In genomic region chr16:4613636-4614570, GRCh38 we compare ENCODE assay signal across 8 cellular contexts. TPM values are rescaled to one million over a fixed set of nuclear protein-coding genes. Genes with fewer than 3 reads are reported as not detected.
DNase-seq lines count a peak whose midpoint lies in the region; ATAC-seq, FAIRE-seq and TF ChIP-seq lines count a peak whose summit lies in the region.

No MANE protein-coding gene starts in this region.

- H3K79me2 ChIP-seq in keratinocyte (ENCODE audit: control insufficient read depth, insufficient read depth, low read length): peaks cover 35% of the 10 kb centered on the region

- DNase-seq in NCI-H2081 (lab: John Stamatoyannopoulos, UW) (peak; percentile 38 to 65), NCI-H2081 treated with DMSO at 0.1 percent for 48 hours (lab: John Stamatoyannopoulos, UW) (no peak), RCC 7860 (ENCODE audit: low spot score) (peak; percentile 6), astrocyte of the spinal cord (ENCODE audit: low read depth, low spot score) (peak; percentile 20), keratinocyte (ENCODE audit: low read depth, low spot score) (no peak), D721Med (ENCODE audit: insufficient read length, low spot score) (no peak)
- DNase-seq in stimulated activated CD4-positive, alpha-beta T cell treated with anti-CD3 and anti-CD28 coated beads, Interleukin-4, amount 100 ng/mL, for 48 hours (ENCODE audit: low read depth in 2 of 2): peak; percentile 19 to 35

- H3K27me3 ChIP-seq in keratinocyte (ENCODE audit: control insufficient read depth, extremely low read depth, insufficient read depth, low read length): no peaks in the 10 kb centered on the region

- H3K9ac ChIP-seq in keratinocyte (ENCODE audit: control insufficient read depth, extremely low read depth, insufficient read depth, low read length): peak overlapping the region; percentile 87

- H3K4me3 ChIP-seq in astrocyte of the spinal cord (ENCODE audit: low read depth, low read length): peak overlapping the region; percentile 65
- peak overlapping the region; percentile 65 to 83 (median 68) for H3K4me3 ChIP-seq in keratinocyte (ENCODE audit: control insufficient read depth in 2 of 3, extremely low read depth in 1 of 3, insufficient read depth in 2 of 3, low read depth in 1 of 3, low read length in 3 of 3)

- in situ Hi-C loops in astrocyte of the spinal cord (cut with HindIII; ENCODE audit: low sequenced_read_pairs): no loop called here

- H2AFZ ChIP-seq in keratinocyte (ENCODE audit: control insufficient read depth, low read length): peak overlapping the region; percentile 53

- H3K36me3 ChIP-seq in keratinocyte (ENCODE audit: control insufficient read depth in 2 of 2, extremely low read depth in 1 of 2, insufficient read depth in 2 of 2, low read length in 2 of 2): peaks cover 0 to 4% of the 10 kb centered on the region in 2 experiments

- dilution Hi-C loops in keratinocyte (cut with MboI; ENCODE audit: extremely low pct_ligation_motif_present, low sequenced_read_pairs): no loop called here

- no peaks in the 10 kb centered on the region for H3K9me3 ChIP-seq in keratinocyte (ENCODE audit: control insufficient read depth, low read depth, low read length)

- peak overlapping the region; percentile 78 for H3K27ac ChIP-seq in keratinocyte (ENCODE audit: control insufficient read depth, insufficient read depth, low read length)

- TF ChIP-seq CTCF in astrocyte of the spinal cord (IDR thresholded peaks at IDR 0.05; ENCODE audit: low read depth, low read length): no peak
- TF ChIP-seq CTCF in keratinocyte (optimal IDR thresholded peaks at IDR 0.05 in 1 of 3, IDR thresholded peaks at IDR 0.05 in 1 of 3, conservative IDR thresholded peaks at IDR 0.05 in 1 of 3; ENCODE audit: extremely low read depth in 1 of 3, insufficient read depth in 2 of 3, low read length in 3 of 3): no peak
- no peak for TF ChIP-seq CTCF in D721Med (IDR thresholded peaks at IDR 0.05; ENCODE audit: insufficient read depth, missing control alignments)

- H3K9me1 ChIP-seq in keratinocyte (ENCODE audit: control insufficient read depth, extremely low read depth, insufficient read depth, low read length): no peaks in the 10 kb centered on the region

- no peaks in the 10 kb centered on the region for H4K20me1 ChIP-seq in keratinocyte (ENCODE audit: control insufficient read depth, extremely low read depth, insufficient read depth, low read length)

- ATAC-seq in HG03432 (IDR thresholded peaks at IDR 0.05; ENCODE audit: unreplicated experiment): no peak

- peaks cover 33% of the 10 kb centered on the region for H3K4me1 ChIP-seq in keratinocyte (ENCODE audit: control insufficient read depth, extremely low read depth, insufficient read depth, low read length)

- H3K4me2 ChIP-seq in keratinocyte (ENCODE audit: control insufficient read depth, extremely low read depth, insufficient read depth, low read depth, low read length): peak overlapping the region; percentile 89

- FAIRE-seq in RCC 7860 (lab: Jason Lieb, UNC) (no peak), keratinocyte (lab: Jason Lieb, UNC) (no peak), D721Med (lab: Jason Lieb, UNC) (no peak)

RNA-seq across cellular contexts. Expression of gene UBALD1, which starts 0.8 kb away (rescaled TPM):
- polyA plus RNA-seq in keratinocyte: 3.6 to 7.7 TPM (median 4.0 TPM) in 3 replicates
- polyA plus RNA-seq in keratinocyte (2011; ENCODE audit: low read depth): 7.3 TPM
- polyA plus RNA-seq in keratinocyte (2011; cell fraction: cytosol; rRNA removed): 3.2 and 11.7 TPM in 2 replicates
- 9.2 and 14.3 TPM in 2 replicates for polyA plus RNA-seq in keratinocyte (2011; cell fraction: nucleus; rRNA removed)
- 15.0 and 23.1 TPM in 2 replicates for polyA plus RNA-seq in keratinocyte (2012; ENCODE audit: low replicate concordance)
- 1.2 to 5.2 TPM (median 2.2 TPM) in 3 replicates for polyA minus RNA-seq in keratinocyte
- polyA minus RNA-seq in keratinocyte (2011; cell fraction: cytosol; rRNA and poly(A)+ RNA removed): 25.3 TPM
- 7.0 and 9.4 TPM in 2 replicates for polyA minus RNA-seq in keratinocyte (2011; cell fraction: nucleus; rRNA and poly(A)+ RNA removed)

RNA-seq across cellular contexts. Expression of gene MGRN1, which starts 10.7 kb away (rescaled TPM):
- 1.9 to 6.7 TPM (median 2.6 TPM) in 3 replicates for polyA plus RNA-seq in keratinocyte
- 30.6 TPM for polyA plus RNA-seq in keratinocyte (2011; ENCODE audit: low read depth)
- polyA plus RNA-seq in keratinocyte (2011; cell fraction: cytosol; rRNA removed): 4.1 and 10.4 TPM in 2 replicates
- 17.0 and 23.2 TPM in 2 replicates for polyA plus RNA-seq in keratinocyte (2011; cell fraction: nucleus; rRNA removed)
- 14.5 and 21.2 TPM in 2 replicates for polyA plus RNA-seq in keratinocyte (2012; ENCODE audit: low replicate concordance)
- 6.8 to 35.3 TPM (median 10.5 TPM) in 3 replicates for polyA minus RNA-seq in keratinocyte
- polyA minus RNA-seq in keratinocyte (2011; cell fraction: cytosol; rRNA and poly(A)+ RNA removed): 25.5 TPM
- polyA minus RNA-seq in keratinocyte (2011; cell fraction: nucleus; rRNA and poly(A)+ RNA removed): 14.0 and 15.9 TPM in 2 replicates

RNA-seq across cellular contexts. Expression of gene C16orf96, which starts 57.8 kb away (rescaled TPM):
- polyA plus RNA-seq in keratinocyte: not detected in 3 replicates
- 0.06 TPM for polyA plus RNA-seq in keratinocyte (2011; ENCODE audit: low read depth)
- polyA plus RNA-seq in keratinocyte (2011; cell fraction: cytosol; rRNA removed): not detected in 2 replicates
- 0.07 TPM in 1 of 2 replicates, not detected in the other for polyA plus RNA-seq in keratinocyte (2011; cell fraction: nucleus; rRNA removed)
- polyA plus RNA-seq in keratinocyte (2012; ENCODE audit: low replicate concordance): 0.04 TPM in 1 of 2 replicates, not detected in the other
- polyA minus RNA-seq in keratinocyte: not detected in 3 replicates
- not detected for polyA minus RNA-seq in keratinocyte (2011; cell fraction: cytosol; rRNA and poly(A)+ RNA removed)
- polyA minus RNA-seq in keratinocyte (2011; cell fraction: nucleus; rRNA and poly(A)+ RNA removed): not detected in 2 replicates

Comparison
In these comparisons a context has a peak if more than half of its experiments do, and no peak if none do; other contexts are left out.
1. DNase-seq: peak in NCI-H2081 (2 of 2), RCC 7860 (single experiment), astrocyte of the spinal cord (single experiment) and stimulated activated CD4-positive, alpha-beta T cell treated with anti-CD3 and anti-CD28 coated beads, Interleukin-4, amount 100 ng/mL, for 48 hours (2 of 2); none in NCI-H2081 treated with DMSO at 0.1 percent for 48 hours (single experiment), keratinocyte (single experiment) and D721Med (single experiment).